1 cellular context compared by ENCODE assay signal in the genomic region with DNA sequence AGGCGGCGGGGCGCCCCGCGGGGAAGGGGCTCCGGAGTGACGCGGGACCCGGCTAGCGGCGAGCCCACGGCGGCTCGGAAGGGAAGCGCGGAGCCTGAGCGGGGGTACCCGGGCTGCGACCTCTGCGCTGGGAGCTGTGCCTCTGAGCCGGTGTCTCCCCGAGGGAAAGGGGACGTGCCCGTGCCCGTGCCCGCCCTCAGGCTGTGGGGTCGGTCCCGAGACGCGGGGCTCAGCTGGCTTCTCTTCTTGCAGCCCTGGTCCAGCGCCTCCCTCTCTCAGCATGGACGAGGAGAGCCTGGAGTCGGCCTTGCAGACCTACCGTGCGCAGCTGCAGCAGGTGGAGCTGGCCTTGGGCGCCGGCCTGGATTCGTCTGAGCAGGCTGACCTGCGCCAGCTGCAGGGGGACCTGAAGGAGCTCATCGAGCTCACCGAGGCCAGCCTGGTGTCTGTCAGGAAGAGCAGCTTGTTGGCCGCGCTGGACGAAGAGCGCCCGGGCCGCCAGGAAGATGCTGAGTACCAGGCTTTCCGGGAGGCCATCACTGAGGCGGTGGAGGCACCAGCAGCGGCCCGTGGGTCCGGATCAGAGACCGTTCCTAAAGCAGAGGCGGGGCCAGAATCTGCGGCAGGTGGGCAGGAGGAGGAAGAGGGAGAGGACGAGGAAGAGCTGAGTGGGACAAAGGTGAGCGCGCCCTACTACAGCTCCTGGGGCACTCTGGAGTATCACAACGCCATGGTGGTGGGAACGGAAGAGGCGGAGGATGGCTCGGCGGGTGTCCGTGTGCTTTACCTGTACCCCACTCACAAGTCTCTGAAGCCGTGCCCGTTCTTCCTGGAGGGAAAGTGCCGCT.
TF ChIP-seq lines count a peak whose summit lies in the region.

No MANE protein-coding gene starts in this region.

TF ChIP-seq in HepG2, 621 proteins besides CTCF, POLR2A, EP300 and RAD21 (continued from another document and continues in another):
- TF ChIP-seq, protein P1, sequence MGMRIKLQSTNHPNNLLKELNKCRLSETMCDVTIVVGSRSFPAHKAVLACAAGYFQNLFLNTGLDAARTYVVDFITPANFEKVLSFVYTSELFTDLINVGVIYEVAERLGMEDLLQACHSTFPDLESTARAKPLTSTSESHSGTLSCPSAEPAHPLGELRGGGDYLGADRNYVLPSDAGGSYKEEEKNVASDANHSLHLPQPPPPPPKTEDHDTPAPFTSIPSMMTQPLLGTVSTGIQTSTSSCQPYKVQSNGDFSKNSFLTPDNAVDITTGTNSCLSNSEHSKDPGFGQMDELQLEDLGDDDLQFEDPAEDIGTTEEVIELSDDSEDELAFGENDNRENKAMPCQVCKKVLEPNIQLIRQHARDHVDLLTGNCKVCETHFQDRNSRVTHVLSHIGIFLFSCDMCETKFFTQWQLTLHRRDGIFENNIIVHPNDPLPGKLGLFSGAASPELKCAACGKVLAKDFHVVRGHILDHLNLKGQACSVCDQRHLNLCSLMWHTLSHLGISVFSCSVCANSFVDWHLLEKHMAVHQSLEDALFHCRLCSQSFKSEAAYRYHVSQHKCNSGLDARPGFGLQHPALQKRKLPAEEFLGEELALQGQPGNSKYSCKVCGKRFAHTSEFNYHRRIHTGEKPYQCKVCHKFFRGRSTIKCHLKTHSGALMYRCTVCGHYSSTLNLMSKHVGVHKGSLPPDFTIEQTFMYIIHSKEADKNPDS (CRISPR knock-in tag; IDR thresholded peaks at IDR 0.05), result no peak
- TF ChIP-seq, protein P2, sequence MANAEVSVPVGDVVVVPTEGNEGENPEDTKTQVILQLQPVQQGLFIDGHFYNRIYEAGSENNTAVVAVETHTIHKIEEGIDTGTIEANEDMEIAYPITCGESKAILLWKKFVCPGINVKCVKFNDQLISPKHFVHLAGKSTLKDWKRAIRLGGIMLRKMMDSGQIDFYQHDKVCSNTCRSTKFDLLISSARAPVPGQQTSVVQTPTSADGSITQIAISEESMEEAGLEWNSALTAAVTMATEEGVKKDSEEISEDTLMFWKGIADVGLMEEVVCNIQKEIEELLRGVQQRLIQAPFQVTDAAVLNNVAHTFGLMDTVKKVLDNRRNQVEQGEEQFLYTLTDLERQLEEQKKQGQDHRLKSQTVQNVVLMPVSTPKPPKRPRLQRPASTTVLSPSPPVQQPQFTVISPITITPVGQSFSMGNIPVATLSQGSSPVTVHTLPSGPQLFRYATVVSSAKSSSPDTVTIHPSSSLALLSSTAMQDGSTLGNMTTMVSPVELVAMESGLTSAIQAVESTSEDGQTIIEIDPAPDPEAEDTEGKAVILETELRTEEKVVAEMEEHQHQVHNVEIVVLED (CRISPR knock-in tag; IDR thresholded peaks at IDR 0.05; ENCODE audit: borderline replicate concordance), result no peak
- no peak for TF ChIP-seq HCFC1 (IDR thresholded peaks at IDR 0.05; ENCODE audit: low read depth, low read length)
- no peak for TF ChIP-seq FOXK2 (IDR thresholded peaks at IDR 0.05)
- TF ChIP-seq, protein P3, sequence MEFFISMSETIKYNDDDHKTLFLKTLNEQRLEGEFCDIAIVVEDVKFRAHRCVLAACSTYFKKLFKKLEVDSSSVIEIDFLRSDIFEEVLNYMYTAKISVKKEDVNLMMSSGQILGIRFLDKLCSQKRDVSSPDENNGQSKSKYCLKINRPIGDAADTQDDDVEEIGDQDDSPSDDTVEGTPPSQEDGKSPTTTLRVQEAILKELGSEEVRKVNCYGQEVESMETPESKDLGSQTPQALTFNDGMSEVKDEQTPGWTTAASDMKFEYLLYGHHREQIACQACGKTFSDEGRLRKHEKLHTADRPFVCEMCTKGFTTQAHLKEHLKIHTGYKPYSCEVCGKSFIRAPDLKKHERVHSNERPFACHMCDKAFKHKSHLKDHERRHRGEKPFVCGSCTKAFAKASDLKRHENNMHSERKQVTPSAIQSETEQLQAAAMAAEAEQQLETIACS (CRISPR knock-in tag; IDR thresholded peaks at IDR 0.05), result 0 out of 2 replicates have a peak, but pooled peaks have one; percentile 19
- TF ChIP-seq ZNF343 (CRISPR knock-in tag; IDR thresholded peaks at IDR 0.05), result peak; percentile 71; the same call in 1 of the 2 replicates
- no peak for TF ChIP-seq ZNF775 (CRISPR knock-in tag; IDR thresholded peaks at IDR 0.05; ENCODE audit: borderline replicate concordance)
- TF ChIP-seq GTF3A (CRISPR knock-in tag; conservative IDR thresholded peaks at IDR 0.05), result 0 out of 2 replicates have a peak, but pooled peaks have one; percentile 45
- no peak for TF ChIP-seq ZNF562 (CRISPR knock-in tag; IDR thresholded peaks at IDR 0.05; ENCODE audit: borderline replicate concordance)
- TF ChIP-seq MED8 (CRISPR knock-in tag; IDR thresholded peaks at IDR 0.05; ENCODE audit: insufficient replicate concordance), result no peak
- TF ChIP-seq, protein P4, sequence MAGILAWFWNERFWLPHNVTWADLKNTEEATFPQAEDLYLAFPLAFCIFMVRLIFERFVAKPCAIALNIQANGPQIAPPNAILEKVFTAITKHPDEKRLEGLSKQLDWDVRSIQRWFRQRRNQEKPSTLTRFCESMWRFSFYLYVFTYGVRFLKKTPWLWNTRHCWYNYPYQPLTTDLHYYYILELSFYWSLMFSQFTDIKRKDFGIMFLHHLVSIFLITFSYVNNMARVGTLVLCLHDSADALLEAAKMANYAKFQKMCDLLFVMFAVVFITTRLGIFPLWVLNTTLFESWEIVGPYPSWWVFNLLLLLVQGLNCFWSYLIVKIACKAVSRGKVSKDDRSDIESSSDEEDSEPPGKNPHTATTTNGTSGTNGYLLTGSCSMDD (CRISPR knock-in tag; IDR thresholded peaks at IDR 0.05), result peak; percentile 86; the same call in 1 of the 2 replicates
- no peak; the same call in 1 of the 2 replicates for TF ChIP-seq ZNF256 (CRISPR knock-in tag; conservative IDR thresholded peaks at IDR 0.05)
- TF ChIP-seq NFIB (CRISPR knock-in tag; IDR thresholded peaks at IDR 0.05; ENCODE audit: borderline replicate concordance), result no peak
- no peak for TF ChIP-seq ASH2L (IDR thresholded peaks at IDR 0.05; ENCODE audit: insufficient read length, low read depth, low read length)
- TF ChIP-seq NKX3-1 (CRISPR knock-in tag; IDR thresholded peaks at IDR 0.05), result no peak
- no peak for TF ChIP-seq CCAR2 (optimal IDR thresholded peaks at IDR 0.05; ENCODE audit: low read depth, low read length)
- TF ChIP-seq ZNF160 (CRISPR knock-in tag; IDR thresholded peaks at IDR 0.05), result no peak
- 0 out of 2 replicates have a peak, but pooled peaks have one; percentile 36 for TF ChIP-seq ZFP37 (CRISPR knock-in tag; IDR thresholded peaks at IDR 0.05; ENCODE audit: borderline replicate concordance)
- TF ChIP-seq HES4 (CRISPR knock-in tag; IDR thresholded peaks at IDR 0.05; ENCODE audit: borderline replicate concordance), result peak; percentile 58; the same call in 1 of the 2 replicates
- no peak for TF ChIP-seq ZNF224 (CRISPR knock-in tag; IDR thresholded peaks at IDR 0.05)
- 0 out of 2 replicates have a peak, but pooled peaks have one; percentile 45 for TF ChIP-seq ZNF766 (CRISPR knock-in tag; IDR thresholded peaks at IDR 0.05; ENCODE audit: borderline replicate concordance)
- TF ChIP-seq KLF9 (CRISPR knock-in tag; IDR thresholded peaks at IDR 0.05; ENCODE audit: low read depth), result no peak
- no peak for TF ChIP-seq ZNF234 (CRISPR knock-in tag; conservative IDR thresholded peaks at IDR 0.05)
- TF ChIP-seq CENPT (CRISPR knock-in tag; IDR thresholded peaks at IDR 0.05; ENCODE audit: low read depth), result no peak
- no peak for TF ChIP-seq SNAPC2 (CRISPR knock-in tag; IDR thresholded peaks at IDR 0.05)
- TF ChIP-seq, protein P5, sequence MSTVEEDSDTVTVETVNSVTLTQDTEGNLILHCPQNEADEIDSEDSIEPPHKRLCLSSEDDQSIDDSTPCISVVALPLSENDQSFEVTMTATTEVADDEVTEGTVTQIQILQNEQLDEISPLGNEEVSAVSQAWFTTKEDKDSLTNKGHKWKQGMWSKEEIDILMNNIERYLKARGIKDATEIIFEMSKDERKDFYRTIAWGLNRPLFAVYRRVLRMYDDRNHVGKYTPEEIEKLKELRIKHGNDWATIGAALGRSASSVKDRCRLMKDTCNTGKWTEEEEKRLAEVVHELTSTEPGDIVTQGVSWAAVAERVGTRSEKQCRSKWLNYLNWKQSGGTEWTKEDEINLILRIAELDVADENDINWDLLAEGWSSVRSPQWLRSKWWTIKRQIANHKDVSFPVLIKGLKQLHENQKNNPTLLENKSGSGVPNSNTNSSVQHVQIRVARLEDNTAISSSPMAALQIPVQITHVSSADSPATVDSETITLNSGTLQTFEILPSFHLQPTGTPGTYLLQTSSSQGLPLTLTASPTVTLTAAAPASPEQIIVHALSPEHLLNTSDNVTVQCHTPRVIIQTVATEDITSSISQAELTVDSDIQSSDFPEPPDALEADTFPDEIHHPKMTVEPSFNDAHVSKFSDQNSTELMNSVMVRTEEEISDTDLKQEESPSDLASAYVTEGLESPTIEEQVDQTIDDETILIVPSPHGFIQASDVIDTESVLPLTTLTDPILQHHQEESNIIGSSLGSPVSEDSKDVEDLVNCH (CRISPR knock-in tag; IDR thresholded peaks at IDR 0.05), result no peak
- TF ChIP-seq IRX3 (CRISPR knock-in tag; IDR thresholded peaks at IDR 0.05; ENCODE audit: borderline replicate concordance, low read depth), result no peak
- TF ChIP-seq ONECUT2 (CRISPR knock-in tag; IDR thresholded peaks at IDR 0.05), result no peak
- TF ChIP-seq, protein P6, sequence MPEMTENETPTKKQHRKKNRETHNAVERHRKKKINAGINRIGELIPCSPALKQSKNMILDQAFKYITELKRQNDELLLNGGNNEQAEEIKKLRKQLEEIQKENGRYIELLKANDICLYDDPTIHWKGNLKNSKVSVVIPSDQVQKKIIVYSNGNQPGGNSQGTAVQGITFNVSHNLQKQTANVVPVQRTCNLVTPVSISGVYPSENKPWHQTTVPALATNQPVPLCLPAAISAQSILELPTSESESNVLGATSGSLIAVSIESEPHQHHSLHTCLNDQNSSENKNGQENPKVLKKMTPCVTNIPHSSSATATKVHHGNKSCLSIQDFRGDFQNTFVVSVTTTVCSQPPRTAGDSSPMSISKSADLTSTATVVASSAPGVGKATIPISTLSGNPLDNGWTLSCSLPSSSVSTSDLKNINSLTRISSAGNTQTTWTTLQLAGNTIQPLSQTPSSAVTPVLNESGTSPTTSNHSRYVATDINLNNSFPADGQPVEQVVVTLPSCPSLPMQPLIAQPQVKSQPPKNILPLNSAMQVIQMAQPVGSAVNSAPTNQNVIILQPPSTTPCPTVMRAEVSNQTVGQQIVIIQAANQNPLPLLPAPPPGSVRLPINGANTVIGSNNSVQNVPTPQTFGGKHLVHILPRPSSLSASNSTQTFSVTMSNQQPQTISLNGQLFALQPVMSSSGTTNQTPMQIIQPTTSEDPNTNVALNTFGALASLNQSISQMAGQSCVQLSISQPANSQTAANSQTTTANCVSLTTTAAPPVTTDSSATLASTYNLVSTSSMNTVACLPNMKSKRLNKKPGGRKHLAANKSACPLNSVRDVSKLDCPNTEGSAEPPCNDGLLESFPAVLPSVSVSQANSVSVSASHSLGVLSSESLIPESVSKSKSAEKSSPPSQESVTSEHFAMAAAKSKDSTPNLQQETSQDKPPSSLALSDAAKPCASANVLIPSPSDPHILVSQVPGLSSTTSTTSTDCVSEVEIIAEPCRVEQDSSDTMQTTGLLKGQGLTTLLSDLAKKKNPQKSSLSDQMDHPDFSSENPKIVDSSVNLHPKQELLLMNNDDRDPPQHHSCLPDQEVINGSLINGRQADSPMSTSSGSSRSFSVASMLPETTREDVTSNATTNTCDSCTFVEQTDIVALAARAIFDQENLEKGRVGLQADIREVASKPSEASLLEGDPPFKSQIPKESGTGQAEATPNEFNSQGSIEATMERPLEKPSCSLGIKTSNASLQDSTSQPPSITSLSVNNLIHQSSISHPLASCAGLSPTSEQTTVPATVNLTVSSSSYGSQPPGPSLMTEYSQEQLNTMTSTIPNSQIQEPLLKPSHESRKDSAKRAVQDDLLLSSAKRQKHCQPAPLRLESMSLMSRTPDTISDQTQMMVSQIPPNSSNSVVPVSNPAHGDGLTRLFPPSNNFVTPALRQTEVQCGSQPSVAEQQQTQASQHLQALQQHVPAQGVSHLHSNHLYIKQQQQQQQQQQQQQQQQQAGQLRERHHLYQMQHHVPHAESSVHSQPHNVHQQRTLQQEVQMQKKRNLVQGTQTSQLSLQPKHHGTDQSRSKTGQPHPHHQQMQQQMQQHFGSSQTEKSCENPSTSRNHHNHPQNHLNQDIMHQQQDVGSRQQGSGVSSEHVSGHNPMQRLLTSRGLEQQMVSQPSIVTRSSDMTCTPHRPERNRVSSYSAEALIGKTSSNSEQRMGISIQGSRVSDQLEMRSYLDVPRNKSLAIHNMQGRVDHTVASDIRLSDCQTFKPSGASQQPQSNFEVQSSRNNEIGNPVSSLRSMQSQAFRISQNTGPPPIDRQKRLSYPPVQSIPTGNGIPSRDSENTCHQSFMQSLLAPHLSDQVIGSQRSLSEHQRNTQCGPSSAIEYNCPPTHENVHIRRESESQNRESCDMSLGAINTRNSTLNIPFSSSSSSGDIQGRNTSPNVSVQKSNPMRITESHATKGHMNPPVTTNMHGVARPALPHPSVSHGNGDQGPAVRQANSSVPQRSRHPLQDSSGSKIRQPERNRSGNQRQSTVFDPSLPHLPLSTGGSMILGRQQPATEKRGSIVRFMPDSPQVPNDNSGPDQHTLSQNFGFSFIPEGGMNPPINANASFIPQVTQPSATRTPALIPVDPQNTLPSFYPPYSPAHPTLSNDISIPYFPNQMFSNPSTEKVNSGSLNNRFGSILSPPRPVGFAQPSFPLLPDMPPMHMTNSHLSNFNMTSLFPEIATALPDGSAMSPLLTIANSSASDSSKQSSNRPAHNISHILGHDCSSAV (CRISPR knock-in tag; IDR thresholded peaks at IDR 0.05; ENCODE audit: borderline replicate concordance), result no peak
- TF ChIP-seq TBX3 (IDR thresholded peaks at IDR 0.05; ENCODE audit: borderline replicate concordance), result no peak
- no peak for TF ChIP-seq SOX5 (CRISPR knock-in tag; IDR thresholded peaks at IDR 0.05; ENCODE audit: borderline replicate concordance)
- TF ChIP-seq ZKSCAN1 (IDR thresholded peaks at IDR 0.05; ENCODE audit: low read length), result peak; percentile 82
- no peak for TF ChIP-seq EHMT2 (IDR thresholded peaks at IDR 0.05; ENCODE audit: borderline replicate concordance, low read depth, low read length)
- TF ChIP-seq KDM5A (IDR thresholded peaks at IDR 0.05; ENCODE audit: borderline replicate concordance, low read length), result peak; percentile 34
- TF ChIP-seq SMAD3 (CRISPR knock-in tag; IDR thresholded peaks at IDR 0.05), result 0 out of 2 replicates have a peak, but pooled peaks have one; percentile 24
- peak; percentile 51; the same call in 1 of the 2 replicates for TF ChIP-seq PPARG (CRISPR knock-in tag; conservative IDR thresholded peaks at IDR 0.05)
- TF ChIP-seq HOXA7 (CRISPR knock-in tag; IDR thresholded peaks at IDR 0.05), result no peak
- no peak for TF ChIP-seq ZNF329 (CRISPR knock-in tag; IDR thresholded peaks at IDR 0.05; ENCODE audit: low read depth)
- TF ChIP-seq ZNF24 (IDR thresholded peaks at IDR 0.05), result no peak
- no peak for TF ChIP-seq ZNF331 (CRISPR knock-in tag; IDR thresholded peaks at IDR 0.05)
- no peak for TF ChIP-seq GATA4 (IDR thresholded peaks at IDR 0.05; ENCODE audit: borderline replicate concordance, low read depth)
- no peak for TF ChIP-seq ZFX (CRISPR knock-in tag; IDR thresholded peaks at IDR 0.05; ENCODE audit: low read depth)
- TF ChIP-seq CEBPG (CRISPR knock-in tag; IDR thresholded peaks at IDR 0.05), result no peak
- no peak; the same call in 1 of the 2 replicates for TF ChIP-seq MAFF (IDR thresholded peaks at IDR 0.05; ENCODE audit: low read depth, low read length)
- no peak for TF ChIP-seq ATM (IDR thresholded peaks at IDR 0.05; ENCODE audit: borderline replicate concordance)
